In the genomic region with DNA sequence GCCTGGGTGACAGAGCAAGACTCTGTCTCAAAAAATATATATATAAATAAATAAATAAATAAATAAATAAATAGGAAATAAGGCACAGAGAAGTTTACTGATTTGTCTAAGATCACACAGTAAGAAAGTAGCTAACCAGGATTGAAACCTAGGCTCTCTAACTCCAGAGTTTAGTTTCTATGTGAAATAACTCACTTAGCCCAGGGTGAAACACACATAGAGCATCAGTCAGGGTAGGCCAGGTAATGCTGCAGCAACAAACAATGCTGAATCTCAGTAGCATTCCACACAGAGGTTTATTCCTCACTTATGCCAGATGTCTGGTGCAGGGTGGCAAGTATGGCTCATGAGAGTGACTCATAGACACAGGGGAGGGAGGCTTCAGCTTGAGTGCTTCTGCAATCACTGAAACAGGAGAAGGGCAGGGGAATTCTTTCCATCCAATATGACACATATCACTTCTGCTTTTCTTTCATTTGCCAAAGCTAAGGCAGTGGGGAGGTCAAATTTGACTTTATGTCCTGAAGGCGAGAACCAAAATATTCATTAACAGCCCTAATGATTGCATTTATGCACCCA, we compare ENCODE assay signal across 10 cellular contexts. TPM values are rescaled to one million over a fixed set of nuclear protein-coding genes. Genes with fewer than 3 reads are reported as not detected.
DNase-seq lines count a peak whose midpoint lies in the region; ATAC-seq, FAIRE-seq and TF ChIP-seq lines count a peak whose summit lies in the region.
"Had no signal": no experiment of that assay in that cellular context is flagged by ENCODE, and none has a peak within 500 bp of the region (broad histone marks: within the 10 kb centered on the region; RNA-seq: fewer than 3 reads in every experiment).

No MANE protein-coding gene starts in this region.

- no peak overlapping the region for H3K4me3 Mint-ChIP-seq in activated naive CD4-positive, alpha-beta T cell treated with anti-CD3 and anti-CD28 coated beads for 36 hours
- H3K4me3 Mint-ChIP-seq in activated CD8-positive, alpha-beta memory T cell treated with anti-CD3 and anti-CD28 coated beads, Interleukin-2, amount 10 ng/mL, durations not matched to agents 7 days and 5 days, result no peak overlapping the region

- no peaks in the 10 kb centered on the region for H3K9me3 Mint-ChIP-seq in activated naive CD4-positive, alpha-beta T cell treated with anti-CD3 and anti-CD28 coated beads for 36 hours
- no peaks in the 10 kb centered on the region for H3K9me3 Mint-ChIP-seq in activated CD8-positive, alpha-beta memory T cell treated with anti-CD3 and anti-CD28 coated beads, Interleukin-2, amount 10 ng/mL, durations not matched to agents 7 days and 5 days (ENCODE audit: low read depth)

- no peak for TF ChIP-seq CTCF in astrocyte of the spinal cord (IDR thresholded peaks at IDR 0.05; ENCODE audit: low read depth, low read length)

- ATAC-seq in activated CD8-positive, alpha-beta memory T cell treated with anti-CD3 and anti-CD28 coated beads, Interleukin-2, amount 10 ng/mL, durations not matched to agents 7 days and 5 days, result no peak

- no peaks in the 10 kb centered on the region for H3K27me3 Mint-ChIP-seq in activated naive CD4-positive, alpha-beta T cell treated with anti-CD3 and anti-CD28 coated beads for 36 hours (ENCODE audit: low read depth)
- no peaks in the 10 kb centered on the region for H3K27me3 Mint-ChIP-seq in activated CD8-positive, alpha-beta memory T cell treated with anti-CD3 and anti-CD28 coated beads, Interleukin-2, amount 10 ng/mL, durations not matched to agents 7 days and 5 days

- intact Hi-C loops in activated naive CD4-positive, alpha-beta T cell treated with anti-CD3 and anti-CD28 coated beads for 36 hours (cut with micrococcal nuclease), result no loop called here

- no peak overlapping the region for H3K27ac Mint-ChIP-seq in activated naive CD4-positive, alpha-beta T cell treated with anti-CD3 and anti-CD28 coated beads for 36 hours
- no peak overlapping the region for H3K27ac Mint-ChIP-seq in activated CD8-positive, alpha-beta memory T cell treated with anti-CD3 and anti-CD28 coated beads, Interleukin-2, amount 10 ng/mL, durations not matched to agents 7 days and 5 days

- no peak overlapping the region for H3K4me3 ChIP-seq in astrocyte of the spinal cord (ENCODE audit: low read depth, low read length)
- H3K4me3 ChIP-seq: adrenal gland had no signal

- peaks cover 3% of the 10 kb centered on the region for H3K4me1 Mint-ChIP-seq in activated naive CD4-positive, alpha-beta T cell treated with anti-CD3 and anti-CD28 coated beads for 36 hours (ENCODE audit: low read depth)
- no peaks in the 10 kb centered on the region for H3K4me1 Mint-ChIP-seq in activated CD8-positive, alpha-beta memory T cell treated with anti-CD3 and anti-CD28 coated beads, Interleukin-2, amount 10 ng/mL, durations not matched to agents 7 days and 5 days

- in situ Hi-C loops in astrocyte of the spinal cord (cut with HindIII; ENCODE audit: low sequenced_read_pairs), result no loop called here

- peak; percentile 78 for FAIRE-seq in HTR-8/SVneo (lab: Jason Lieb, UNC)

- DNase-seq in activated naive CD4-positive, alpha-beta T cell treated with anti-CD3 and anti-CD28 coated beads for 36 hours, result peak; percentile 28
- no peak for DNase-seq in activated naive CD4-positive, alpha-beta T cell treated with Interleukin-2 at 50 U/mL for 16 hours
- DNase-seq in HTR-8/SVneo (ENCODE audit: insufficient read length, low spot score) (peak; percentile 84), astrocyte of the spinal cord (ENCODE audit: low read depth, low spot score) (peak; percentile 79), smooth muscle cell of the brain vasculature (ENCODE audit: low read depth, low spot score) (peak; percentile 32), HT-29 (ENCODE audit: low spot score) (no peak)
- DNase-seq in stimulated activated CD4-positive, alpha-beta T cell treated with anti-CD3 and anti-CD28 coated beads, Interleukin-2, amount 100 ng/mL, for 24 hours, result no peak
- no peak for DNase-seq in activated CD8-positive, alpha-beta memory T cell treated with anti-CD3 and anti-CD28 coated beads, Interleukin-2, amount 10 ng/mL, durations not matched to agents 7 days and 5 days
- DNase-seq: KG1 had no signal

- H3K36me3 Mint-ChIP-seq in activated naive CD4-positive, alpha-beta T cell treated with anti-CD3 and anti-CD28 coated beads for 36 hours (ENCODE audit: low read depth), result no peaks in the 10 kb centered on the region
- H3K36me3 Mint-ChIP-seq in activated CD8-positive, alpha-beta memory T cell treated with anti-CD3 and anti-CD28 coated beads, Interleukin-2, amount 10 ng/mL, durations not matched to agents 7 days and 5 days, result no peaks in the 10 kb centered on the region

- CTCF ChIA-PET in activated naive CD4-positive, alpha-beta T cell treated with anti-CD3 and anti-CD28 coated beads for 36 hours (lab: Charles Lee), result no interaction called here
- CTCF ChIA-PET in activated CD8-positive, alpha-beta memory T cell treated with anti-CD3 and anti-CD28 coated beads, Interleukin-2, amount 10 ng/mL, durations not matched to agents 7 days and 5 days (lab: Charles Lee), result no interaction called here

RNA-seq across cellular contexts. Expression of gene KANK4, which starts 37.1 kb away (rescaled TPM):
- not detected for total RNA-seq in activated naive CD4-positive, alpha-beta T cell treated with anti-CD3 and anti-CD28 coated beads for 36 hours
- not detected in 2 replicates for total RNA-seq in HT-29 (2014; rRNA removed; shearing (Covaris generic))
- not detected for total RNA-seq in activated CD8-positive, alpha-beta memory T cell treated with anti-CD3 and anti-CD28 coated beads, Interleukin-2, amount 10 ng/mL, durations not matched to agents 7 days and 5 days

Comparison
In these comparisons a context has a peak if more than half of its experiments do, and no peak if none do; other contexts are left out.
1. DNase-seq: peak in activated naive CD4-positive, alpha-beta T cell treated with anti-CD3 and anti-CD28 coated beads for 36 hours (single experiment), HTR-8/SVneo (single experiment), astrocyte of the spinal cord (single experiment) and smooth muscle cell of the brain vasculature (single experiment); none in activated naive CD4-positive, alpha-beta T cell treated with Interleukin-2 at 50 U/mL for 16 hours (single experiment), HT-29 (single experiment), stimulated activated CD4-positive, alpha-beta T cell treated with anti-CD3 and anti-CD28 coated beads, Interleukin-2, amount 100 ng/mL, for 24 hours (0 of 2) and activated CD8-positive, alpha-beta memory T cell treated with anti-CD3 and anti-CD28 coated beads, Interleukin-2, amount 10 ng/mL, durations not matched to agents 7 days and 5 days (single experiment).